10 cellular contexts compared by ENCODE assay signal in the genomic region with DNA sequence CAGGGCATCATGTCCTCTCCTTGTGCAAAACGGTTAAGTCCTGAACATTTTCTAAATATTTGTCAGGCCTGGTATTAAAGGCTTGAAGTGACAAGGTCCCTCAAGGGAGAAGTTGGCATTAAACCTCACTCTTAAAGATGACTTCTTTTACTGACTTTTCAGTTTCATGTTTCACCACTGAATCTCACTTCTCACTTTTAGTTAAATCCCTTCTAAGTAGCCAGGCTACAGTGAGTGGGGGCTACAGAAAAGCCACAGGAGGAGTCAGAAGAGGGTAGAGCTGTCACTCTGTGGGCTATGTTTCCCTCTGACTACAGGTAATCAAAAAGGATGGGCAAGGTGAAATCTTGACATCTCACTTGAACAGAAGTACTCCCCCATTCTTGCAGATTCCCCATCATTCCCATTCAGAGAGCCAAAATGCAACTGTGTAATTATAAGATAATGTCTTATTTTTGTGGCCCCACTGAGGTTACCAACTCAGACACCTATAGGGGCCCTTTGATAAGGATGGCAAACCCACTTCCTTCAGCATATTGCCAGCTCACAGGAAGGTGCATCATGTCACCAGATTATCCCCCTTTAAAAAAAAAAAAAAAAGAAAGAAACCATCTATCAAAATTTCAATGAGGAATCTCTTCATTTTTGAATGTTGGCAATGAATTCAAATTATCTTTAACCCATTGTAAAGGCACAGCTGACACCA.
DNase-seq lines count a peak whose midpoint lies in the region; ATAC-seq and TF ChIP-seq lines count a peak whose summit lies in the region.
"Had no signal": no experiment of that assay in that cellular context is flagged by ENCODE, and none has a peak within 500 bp of the region (broad histone marks: within the 10 kb centered on the region; RNA-seq: fewer than 3 reads in every experiment).

No MANE protein-coding gene starts in this region.

- H4K91ac ChIP-seq in trophoblast cell (ENCODE audit: low read depth, low read length): no peak overlapping the region

- no peak overlapping the region for H3K23ac ChIP-seq in trophoblast cell (ENCODE audit: low read length)

- no peak overlapping the region for H2BK12ac ChIP-seq in trophoblast cell (ENCODE audit: low read length)

- H3K27me3 ChIP-seq in CD8-positive, alpha-beta T cell (ENCODE audit: insufficient read depth, low read length): no peaks in the 10 kb centered on the region
- H3K27me3 ChIP-seq in trophoblast cell (ENCODE audit: insufficient read depth, low read length): no peaks in the 10 kb centered on the region

- H3K18ac ChIP-seq in trophoblast cell (ENCODE audit: low read length): no peak overlapping the region

- no CpG with 5 or more reads among the region's 1 CpG for WGBS in trophoblast cell (ENCODE audit: extremely low coverage, insufficient coverage, insufficient read length)

- H4K8ac ChIP-seq in trophoblast cell (ENCODE audit: low read depth, low read length): no peak overlapping the region

- no peak overlapping the region for H3K27ac Mint-ChIP-seq in CD8-positive, alpha-beta T cell
- peak overlapping the region in 1 of 2 donors; percentile 11 for H3K27ac Mint-ChIP-seq in T-cell

- no peaks in the 10 kb centered on the region for H3K79me1 ChIP-seq in trophoblast cell (ENCODE audit: low read length)

- intact Hi-C loops in CD8-positive, alpha-beta T cell (cut with DNase I, micrococcal nuclease): no loop called here

- no peak overlapping the region for H2AFZ ChIP-seq in trophoblast cell (ENCODE audit: insufficient read depth, low read length, poor library complexity)

- no peak for TF ChIP-seq CTCF in CD8-positive, alpha-beta T cell (IDR thresholded peaks at IDR 0.05)
- no peak for TF ChIP-seq CTCF in RWPE1 (conservative IDR thresholded peaks at IDR 0.05; ENCODE audit: low read depth)

- H3K4ac ChIP-seq in trophoblast cell (ENCODE audit: low read depth, low read length): no peak overlapping the region

- H3K9me3 Mint-ChIP-seq in CD8-positive, alpha-beta T cell: no peaks in the 10 kb centered on the region
- peaks cover 0 to 8% (median 0%) of the 10 kb centered on the region in 3 donors for H3K9me3 Mint-ChIP-seq in T-cell

- H2AK5ac ChIP-seq in trophoblast cell (ENCODE audit: low read length): no peak overlapping the region

- H2BK5ac ChIP-seq in trophoblast cell (ENCODE audit: low read depth, low read length, poor library complexity): no peak overlapping the region

- POLR2A ChIA-PET in CD8-positive, alpha-beta T cell (lab: Charles Lee): no interaction called here
- POLR2A ChIA-PET in T-cell (lab: Charles Lee): interaction anchor here in 1 of 2 donors (0.7 kb wide), 1 partner anchor 125 kb away, joined by 5 read pairs; no protein-coding TSS in a partner anchor
- POLR2A ChIA-PET in RWPE1 (lab: Yijun Ruan, JAX; ENCODE audit: low non-redundant PET): no interaction called here

- no peaks in the 10 kb centered on the region for H3K9me3 ChIP-seq in CD8-positive, alpha-beta T cell (ENCODE audit: low read length)
- H3K9me3 ChIP-seq in trophoblast cell (ENCODE audit: insufficient read depth, low read depth, low read length): peaks cover 2% of the 10 kb centered on the region

- peak; percentile 77 for ATAC-seq in CD8-positive, alpha-beta T cell
- ATAC-seq in HG03025 (IDR thresholded peaks at IDR 0.05; ENCODE audit: low FRiP score, unreplicated experiment) (peak; percentile 94), T-cell (replicated peaks in 1 of 4) (peak; percentile 61 to 75 (median 72))

- H3K4me3 Mint-ChIP-seq in CD8-positive, alpha-beta T cell: peak overlapping the region; percentile 13
- H3K4me3 Mint-ChIP-seq in T-cell: no peak overlapping the region

- CTCF ChIA-PET in CD8-positive, alpha-beta T cell (lab: Charles Lee): interaction anchor here (0.7 kb wide), 1 partner anchor 18 kb away, joined by 3 read pairs; no protein-coding TSS in a partner anchor
- CTCF ChIA-PET in T-cell (lab: Charles Lee): interaction anchor here in 1 of 2 donors (1.9 kb wide), 1 partner anchor 18 kb away, joined by 10 read pairs; no protein-coding TSS in a partner anchor
- CTCF ChIA-PET in RWPE1 (lab: Yijun Ruan, JAX): no interaction called here

- no peak overlapping the region for H3K14ac ChIP-seq in trophoblast cell (ENCODE audit: low read length)

- H3K27me3 Mint-ChIP-seq in CD8-positive, alpha-beta T cell (ENCODE audit: low read depth): no peaks in the 10 kb centered on the region
- no peaks in the 10 kb centered on the region for H3K27me3 Mint-ChIP-seq in T-cell

- no peak overlapping the region for H2BK120ac ChIP-seq in trophoblast cell (ENCODE audit: insufficient read depth, low read length, poor library complexity)

- H3K4me1 ChIP-seq in CD8-positive, alpha-beta T cell (ENCODE audit: insufficient read depth, low read length): peaks cover 17% of the 10 kb centered on the region
- H3K4me1 ChIP-seq in trophoblast cell (ENCODE audit: control insufficient read depth in 1 of 2, insufficient read depth in 2 of 2, low read length in 2 of 2): no peaks in the 10 kb centered on the region

- H3K4me2 ChIP-seq in trophoblast cell (ENCODE audit: low read length): no peak overlapping the region
- H3K4me2 ChIP-seq: KMS-11 had no signal

- H4K12ac ChIP-seq in trophoblast cell (ENCODE audit: low read depth, low read length): no peak overlapping the region

- H3K36me3 ChIP-seq in CD8-positive, alpha-beta T cell (ENCODE audit: insufficient read depth, low read length): no peaks in the 10 kb centered on the region
- no peaks in the 10 kb centered on the region for H3K36me3 ChIP-seq in trophoblast cell (ENCODE audit: control insufficient read depth in 1 of 2, insufficient read depth in 2 of 2, low read length in 2 of 2)

- H3K4me3 ChIP-seq in CD8-positive, alpha-beta T cell (ENCODE audit: low read depth, low read length): no peak overlapping the region
- H3K4me3 ChIP-seq in trophoblast cell (ENCODE audit: low read depth, low read length): no peak overlapping the region

- peak in 1 of 7 experiments; percentile 19 for DNase-seq in CD8-positive, alpha-beta T cell
- peak; percentile 11 for DNase-seq in GM19240 (ENCODE audit: insufficient read length, low spot score)
- peak in 2 of 34 experiments; percentile 0 to 3 for DNase-seq in T-cell
- no peak for DNase-seq in GDM1 (lab: John Stamatoyannopoulos, UW)
- DNase-seq in KG1 (lab: John Stamatoyannopoulos, UW): no peak
- no peak for DNase-seq in trophoblast cell
- DNase-seq in RWPE1 (ENCODE audit: low spot score): no peak
- DNase-seq: DMS153 had no signal

- no peaks in the 10 kb centered on the region for H3K79me2 ChIP-seq in trophoblast cell (ENCODE audit: control insufficient read depth, insufficient read depth, low read length, poor library complexity)

- no peaks in the 10 kb centered on the region for H3K36me3 Mint-ChIP-seq in CD8-positive, alpha-beta T cell
- peaks cover 28% of the 10 kb centered on the region for H3K36me3 Mint-ChIP-seq in T-cell

- H3K4me1 Mint-ChIP-seq in CD8-positive, alpha-beta T cell (ENCODE audit: low read depth): peaks cover 20% of the 10 kb centered on the region
- peaks cover 21 to 55% (median 45%) of the 10 kb centered on the region in 3 donors for H3K4me1 Mint-ChIP-seq in T-cell

- no peak overlapping the region for H3K9ac ChIP-seq in trophoblast cell (ENCODE audit: low read length)
- H3K9ac ChIP-seq: KMS-11 had no signal

- H3K27ac ChIP-seq in CD8-positive, alpha-beta T cell (ENCODE audit: low read depth, low read length): no peak overlapping the region
- H3K27ac ChIP-seq in trophoblast cell (ENCODE audit: low read depth, low read length) (no peak overlapping the region), RWPE1 (no peak overlapping the region)
- H3K27ac ChIP-seq: KMS-11 had no signal
